In the genomic region with DNA sequence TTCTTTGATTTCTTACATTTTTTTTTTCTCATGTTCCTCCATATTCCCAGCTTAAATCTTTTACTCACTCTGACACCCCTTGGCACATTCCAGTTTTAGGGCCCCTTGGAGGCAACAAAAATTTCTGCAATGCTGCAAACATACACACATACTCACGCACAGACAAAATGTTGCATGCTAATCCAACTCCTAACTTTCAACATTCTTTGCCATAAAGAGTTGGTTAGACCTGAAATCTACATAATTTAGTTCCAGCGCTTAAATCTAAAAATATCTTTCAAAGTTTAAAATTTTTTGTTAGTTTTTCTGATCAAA, we compare ENCODE assay signal across 1 cellular context.
A peak's percentile ranks its signal among the peaks of the same experiment; 100 is the strongest.
TF ChIP-seq lines count a peak whose summit lies in the region.

No MANE protein-coding gene starts in this region.

TF ChIP-seq in GM23338, 12 proteins besides CTCF, POLR2A, EP300 and RAD21 (continued from another document):
- peak; percentile 40; the same call in 1 of the 2 replicates for TF ChIP-seq ZNF462 (CRISPR knock-in tag; IDR thresholded peaks at IDR 0.05)
